ENCODE assay signal across 9 cellular contexts in genomic region chr15:101167791-101168462, GRCh38.
DNase-seq lines count a peak whose midpoint lies in the region; ATAC-seq and TF ChIP-seq lines count a peak whose summit lies in the region.
"Had no signal": no experiment of that assay in that cellular context is flagged by ENCODE, and none has a peak within 500 bp of the region (broad histone marks: within the 10 kb centered on the region; RNA-seq: fewer than 3 reads in every experiment).

No MANE protein-coding gene starts in this region.

- H3K36me3 ChIP-seq in left ventricle myocardium inferior = peaks cover 18% of the 10 kb centered on the region

- DNase-seq in NOMO-1 treated with DMSO at 0.1 percent for 48 hours (lab: John Stamatoyannopoulos, UW; ENCODE audit: unreplicated experiment) (peak; percentile 30), NOMO-1 treated with dmso at 0.1 percent for 144 hours (lab: John Stamatoyannopoulos, UW; ENCODE audit: unreplicated experiment) (no peak), SIG-M5 (lab: John Stamatoyannopoulos, UW) (peak; percentile 23), left ventricle myocardium inferior (peak; percentile 72), occipital lobe (lab: John Stamatoyannopoulos, UW) (no peak)
- DNase-seq in activated naive CD4-positive, alpha-beta T cell treated with anti-CD3 and anti-CD28 coated beads, Interleukin-2, amount 50 U/mL, for 16 hours = peak; percentile 36
- DNase-seq in stimulated activated CD4-positive, alpha-beta T cell treated with anti-CD3 and anti-CD28 coated beads, Interleukin-12 subunit alpha, Interleukin-12 subunit beta, amount 100 ng/mL, for 24 hours (ENCODE audit: low read depth in 2 of 2) = peak; percentile 33 to 68

- H3K4me3 ChIP-seq in left ventricle myocardium inferior = peak overlapping the region; percentile 41
- H3K4me3 ChIP-seq: A549 had no signal

- peak overlapping the region; percentile 94 for H3K27ac ChIP-seq in left ventricle myocardium inferior (replicated peaks)
- H3K27ac ChIP-seq: A549 had no signal

- no peak for TF ChIP-seq CTCF in left ventricle myocardium inferior (IDR thresholded peaks at IDR 0.05; ENCODE audit: borderline replicate concordance)

- no peak for ATAC-seq in HG02870 (IDR thresholded peaks at IDR 0.05; ENCODE audit: unreplicated experiment)

- intact Hi-C loops in left ventricle myocardium inferior (cut with micrococcal nuclease) = no loop called here

- H3K27me3 ChIP-seq in left ventricle myocardium inferior (ENCODE audit: low read depth) = no peaks in the 10 kb centered on the region

- peaks cover 56% of the 10 kb centered on the region for H3K4me1 ChIP-seq in left ventricle myocardium inferior
- H3K4me1 ChIP-seq: A549 had no signal

- H3K9me3 ChIP-seq in left ventricle myocardium inferior (replicated peaks) = peaks cover 31% of the 10 kb centered on the region

Comparison
In these comparisons a context has a peak if more than half of its experiments do, and no peak if none do; other contexts are left out.
1. DNase-seq: peak in NOMO-1 treated with DMSO at 0.1 percent for 48 hours (single experiment), SIG-M5 (single experiment), activated naive CD4-positive, alpha-beta T cell treated with anti-CD3 and anti-CD28 coated beads, Interleukin-2, amount 50 U/mL, for 16 hours (single experiment), left ventricle myocardium inferior (single experiment) and stimulated activated CD4-positive, alpha-beta T cell treated with anti-CD3 and anti-CD28 coated beads, Interleukin-12 subunit alpha, Interleukin-12 subunit beta, amount 100 ng/mL, for 24 hours (2 of 2); none in NOMO-1 treated with dmso at 0.1 percent for 144 hours (single experiment) and occipital lobe (single experiment).